ENCODE assay signal across 10 cellular contexts in genomic region chr11:69337211-69337721, GRCh38. TPM values are rescaled to one million over a fixed set of nuclear protein-coding genes. Genes with fewer than 3 reads are reported as not detected.
DNase-seq lines count a peak whose midpoint lies in the region; ATAC-seq and TF ChIP-seq lines count a peak whose summit lies in the region.
"Had no signal": no experiment of that assay in that cellular context is flagged by ENCODE, and none has a peak within 500 bp of the region (broad histone marks: within the 10 kb centered on the region; RNA-seq: fewer than 3 reads in every experiment).

No MANE protein-coding gene starts in this region.

- BruUV-seq in mammary epithelial cell (replicated peaks; lab: Mats Ljungman, UMichigan) (no TSS peak), MCF 10A (replicated peaks; lab: Mats Ljungman, UMichigan) (no TSS peak)

- no peak overlapping the region for H3K4me3 ChIP-seq in mammary epithelial cell (replicated peaks in 1 of 3; ENCODE audit: insufficient read depth in 1 of 3, low read depth in 2 of 3, low read length in 3 of 3)
- no peak overlapping the region for H3K4me3 ChIP-seq in SJSA1
- no peak overlapping the region for H3K4me3 ChIP-seq in esophagus (ENCODE audit: low read depth in 1 of 2, low read length in 2 of 2)

- H3K4me1 ChIP-seq in mammary epithelial cell (ENCODE audit: insufficient read depth, low read length) (peaks cover 14% of the 10 kb centered on the region), SJSA1 (replicated peaks) (peaks cover 27% of the 10 kb centered on the region), esophagus (ENCODE audit: control insufficient read depth in 2 of 2, insufficient read depth in 2 of 2, low read length in 1 of 2) (peaks cover 2 to 7% of the 10 kb centered on the region in 2 donors)

- WGBS in mammary epithelial cell (ENCODE audit: low coverage, missing lambda C conversion rate) = 52% methylated on average over 6 of the region's 6 CpGs
- WGBS in esophagus, 2 donors = 29 to 35% methylated on average over 6 of the region's 6 CpGs

- H3K4me1 Mint-ChIP-seq in MCF 10A (ENCODE audit: insufficient read depth, unreplicated experiment) = peaks cover 12% of the 10 kb centered on the region
- peaks cover 34% of the 10 kb centered on the region for H3K4me1 Mint-ChIP-seq in stimulated activated memory B cell treated with anti-CD40 and anti-IgM and Interleukin-4, amounts not matched to agents 10 μg/mL and 1 μg/mL and 100 μg/mL, for 72 hours

- POLR2A ChIA-PET in MCF 10A (lab: Yijun Ruan, JAX) = no interaction called here

- H3K27me3 ChIP-seq in mammary epithelial cell (ENCODE audit: insufficient read depth, low read length) = no peaks in the 10 kb centered on the region
- H3K27me3 ChIP-seq in SJSA1 (replicated peaks) = no peaks in the 10 kb centered on the region
- no peaks in the 10 kb centered on the region for H3K27me3 ChIP-seq in esophagus (ENCODE audit: control insufficient read depth in 1 of 2, insufficient read depth in 2 of 2, low read length in 2 of 2)

- no peak overlapping the region for H3K9ac ChIP-seq in mammary epithelial cell (ENCODE audit: insufficient read depth, low read length)

- H3K36me3 Mint-ChIP-seq in MCF 10A (ENCODE audit: insufficient read depth, unreplicated experiment) = peaks cover 6% of the 10 kb centered on the region
- H3K36me3 Mint-ChIP-seq in stimulated activated memory B cell treated with anti-CD40 and anti-IgM and Interleukin-4, amounts not matched to agents 10 μg/mL and 1 μg/mL and 100 μg/mL, for 72 hours = peaks cover 6% of the 10 kb centered on the region

- DNase-seq in mammary epithelial cell (no peak), MCF 10A (ENCODE audit: unreplicated experiment) (no peak), SJSA1 (ENCODE audit: low read depth in 1 of 2, low spot score in 2 of 2) (peak; percentile 66 to 71), NCI-H526 treated with DMSO at 0.1 percent for 48 hours (lab: John Stamatoyannopoulos, UW) (no peak)
- DNase-seq: DND-41 had no signal

- H4K20me1 ChIP-seq in mammary epithelial cell (ENCODE audit: insufficient read depth, low read length) = no peaks in the 10 kb centered on the region

- TF ChIP-seq CTCF in mammary epithelial cell (conservative IDR thresholded peaks at IDR 0.05 in 1 of 2, IDR thresholded peaks at IDR 0.05 in 1 of 2; ENCODE audit: extremely low read depth in 1 of 2, insufficient read depth in 1 of 2, low read depth in 1 of 2, low read length in 2 of 2) (no peak), MCF 10A (IDR thresholded peaks at IDR 0.05; ENCODE audit: unreplicated experiment) (no peak)

- no peak overlapping the region for H3K4me2 ChIP-seq in mammary epithelial cell (ENCODE audit: insufficient read depth, low read depth, low read length)

- ATAC-seq in stimulated activated memory B cell treated with anti-CD40 and anti-IgM and Interleukin-4, amounts not matched to agents 10 μg/mL and 1 μg/mL and 100 μg/mL, for 72 hours = peak; percentile 94
- no peak for ATAC-seq in GM19035 (IDR thresholded peaks at IDR 0.05; ENCODE audit: unreplicated experiment)
- ATAC-seq in GM18873 (IDR thresholded peaks at IDR 0.05; ENCODE audit: low FRiP score, unreplicated experiment) = no peak

- intact Hi-C loops in mammary epithelial cell (cut with micrococcal nuclease) (no loop called here), MCF 10A (cut with micrococcal nuclease) (no loop called here)

- H3K27ac ChIP-seq in mammary epithelial cell (ENCODE audit: insufficient read depth, low read depth, low read length) (no peak overlapping the region), SJSA1 (no peak overlapping the region), esophagus (ENCODE audit: low read depth in 2 of 2, low read length in 1 of 2) (peak overlapping the region; percentile 77 to 92)

- peak overlapping the region; percentile 32 for H2AFZ ChIP-seq in mammary epithelial cell (ENCODE audit: low read depth, low read length)

- in situ Hi-C loops in mammary epithelial cell (cut with MboI; ENCODE audit: low sequenced_read_pairs in 2 of 2) = no loop called here

- H3K27ac Mint-ChIP-seq in MCF 10A (ENCODE audit: low read depth, unreplicated experiment) = no peak overlapping the region
- H3K27ac Mint-ChIP-seq in stimulated activated memory B cell treated with anti-CD40 and anti-IgM and Interleukin-4, amounts not matched to agents 10 μg/mL and 1 μg/mL and 100 μg/mL, for 72 hours = peak overlapping the region; percentile 72

- H3K4me3 Mint-ChIP-seq in MCF 10A (ENCODE audit: unreplicated experiment) = no peak overlapping the region
- H3K4me3 Mint-ChIP-seq in stimulated activated memory B cell treated with anti-CD40 and anti-IgM and Interleukin-4, amounts not matched to agents 10 μg/mL and 1 μg/mL and 100 μg/mL, for 72 hours = no peak overlapping the region

- no peaks in the 10 kb centered on the region for H3K36me3 ChIP-seq in mammary epithelial cell (ENCODE audit: insufficient read depth, low read length)
- H3K36me3 ChIP-seq in SJSA1 = no peaks in the 10 kb centered on the region
- no peaks in the 10 kb centered on the region for H3K36me3 ChIP-seq in esophagus (ENCODE audit: control insufficient read depth in 2 of 2, insufficient read depth in 2 of 2, low read length in 1 of 2)

- CTCF ChIA-PET in mammary epithelial cell (lab: Charles Lee; ENCODE audit: low non-redundant PET) = no interaction called here
- CTCF ChIA-PET in MCF 10A (lab: Yijun Ruan, JAX) = interaction anchor here (0.7 kb wide), 1 partner anchor 374 kb away, joined by 4 read pairs; no protein-coding TSS in a partner anchor

- no peaks in the 10 kb centered on the region for H3K9me3 Mint-ChIP-seq in MCF 10A (ENCODE audit: unreplicated experiment)
- H3K9me3 Mint-ChIP-seq in stimulated activated memory B cell treated with anti-CD40 and anti-IgM and Interleukin-4, amounts not matched to agents 10 μg/mL and 1 μg/mL and 100 μg/mL, for 72 hours = peaks cover 7% of the 10 kb centered on the region

- dilution Hi-C loops in mammary epithelial cell (cut with HindIII; ENCODE audit: low sequenced_read_pairs) = no loop called here

- H3K9me3 ChIP-seq in mammary epithelial cell (replicated peaks; ENCODE audit: insufficient read depth, low read length) (no peaks in the 10 kb centered on the region), SJSA1 (replicated peaks) (peaks cover 10% of the 10 kb centered on the region), esophagus (ENCODE audit: control insufficient read depth in 2 of 2, insufficient read depth in 1 of 2, low read depth in 1 of 2, low read length in 1 of 2) (no peaks in the 10 kb centered on the region)

- no peaks in the 10 kb centered on the region for H3K27me3 Mint-ChIP-seq in MCF 10A (ENCODE audit: insufficient read depth, unreplicated experiment)
- no peaks in the 10 kb centered on the region for H3K27me3 Mint-ChIP-seq in stimulated activated memory B cell treated with anti-CD40 and anti-IgM and Interleukin-4, amounts not matched to agents 10 μg/mL and 1 μg/mL and 100 μg/mL, for 72 hours

- no peaks in the 10 kb centered on the region for H3K79me2 ChIP-seq in mammary epithelial cell (ENCODE audit: insufficient read depth, low read length)

RNA-seq across cellular contexts. Expression of gene MYEOV, which starts 43.3 kb away (rescaled TPM):
- total RNA-seq in mammary epithelial cell (under 1 TPM; 0.67 to 0.75 TPM), MCF 10A (2022) (0.49 TPM in 1 of 2 replicates, not detected in the other)
- polyA plus RNA-seq in mammary epithelial cell (0.59 TPM), esophagus (10 to 100 TPM; 18.3 to 32.2 TPM)
- polyA minus RNA-seq in mammary epithelial cell = 2.2 TPM
- total RNA-seq in SJSA1 (2014; rRNA removed; shearing (Covaris generic)) = 3.4 and 5.3 TPM in 2 replicates
- total RNA-seq: SK-MEL-5 had no signal

Comparison
In these comparisons a context has a peak if more than half of its experiments do, and no peak if none do; other contexts are left out.
1. DNase-seq: peak in SJSA1 (2 of 2); none in mammary epithelial cell (single experiment), MCF 10A (single experiment) and NCI-H526 treated with DMSO at 0.1 percent for 48 hours (single experiment).
2. H3K27ac ChIP-seq: peak in esophagus (2 of 2); none in mammary epithelial cell (single experiment) and SJSA1 (single experiment).